21 cellular contexts compared by ENCODE assay signal in the genomic region with DNA sequence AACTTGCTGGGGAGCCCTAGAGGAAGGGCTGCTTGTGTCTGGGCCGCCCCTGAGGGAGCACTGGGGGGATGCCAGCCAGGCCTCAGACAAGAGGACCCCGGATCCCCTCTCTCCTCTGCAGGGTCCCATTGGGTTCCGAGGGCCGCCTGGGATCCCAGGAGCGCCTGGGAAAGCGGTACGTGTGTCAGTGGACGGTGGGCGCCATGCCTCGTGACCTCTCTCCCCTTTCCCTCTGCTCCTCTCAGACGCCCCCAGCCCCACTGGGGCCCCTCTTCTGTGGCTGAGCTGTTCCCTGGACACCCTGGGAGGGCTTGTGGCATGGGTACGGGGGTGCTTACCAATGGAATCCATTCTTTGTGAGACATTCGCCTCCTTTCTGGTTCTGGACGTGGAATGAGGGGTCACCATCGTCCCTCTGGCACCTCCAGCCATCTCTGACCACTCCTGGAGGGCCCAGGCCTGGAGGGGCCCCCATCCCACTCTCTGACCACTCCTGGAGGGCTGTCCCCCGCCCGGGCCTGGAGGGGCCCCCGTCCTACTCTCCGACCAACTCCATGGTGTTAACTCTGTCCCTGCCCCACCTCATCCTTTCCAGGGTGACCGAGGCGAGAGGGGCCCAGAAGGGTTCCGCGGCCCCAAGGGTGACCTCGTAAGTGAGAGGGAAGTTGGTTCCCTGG. TPM values are rescaled to one million over a fixed set of nuclear protein-coding genes. Genes with fewer than 3 reads are reported as not detected.
DNase-seq lines count a peak whose midpoint lies in the region; ATAC-seq, FAIRE-seq and TF ChIP-seq lines count a peak whose summit lies in the region.
"Had no signal": no experiment of that assay in that cellular context is flagged by ENCODE, and none has a peak within 500 bp of the region (broad histone marks: within the 10 kb centered on the region; RNA-seq: fewer than 3 reads in every experiment).

No MANE protein-coding gene starts in this region.

- H3K4me3 ChIP-seq in HepG2 (replicated peaks in 1 of 3; ENCODE audit: insufficient read depth in 1 of 3, low read depth in 2 of 3, low read length in 3 of 3) (no peak overlapping the region), right lobe of liver (no peak overlapping the region), neuronal stem cell (ENCODE audit: low read length in 2 of 2) (no peak overlapping the region), thyroid gland (replicated peaks in 1 of 3) (no peak overlapping the region)
- H3K4me3 ChIP-seq: GM23248, HAP-1 had no signal

- no peak overlapping the region for H3K14ac ChIP-seq in neuronal stem cell (ENCODE audit: low read length)

- CTCF ChIA-PET in HepG2 (lab: Yijun Ruan, JAX; ENCODE audit: low intra/inter-chr PET ratio, low total read pairs) (no interaction called here), RWPE1 (lab: Yijun Ruan, JAX) (no interaction called here)

- BruUV-seq in HepG2 (replicated peaks; lab: Mats Ljungman, UMichigan) = no TSS peak

- no peak for DNase-seq in HepG2 (ENCODE audit: low spot score)
- DNase-seq in right lobe of liver = no peak
- DNase-seq in RWPE1 (ENCODE audit: low spot score) = no peak
- DNase-seq in neuronal stem cell (ENCODE audit: low spot score) = no peak
- no peak for DNase-seq in thyroid gland
- DNase-seq in glomerular visceral epithelial cell (ENCODE audit: extremely low spot score) = no peak
- no peak for DNase-seq in DMS114 treated with DMSO at 0.1 percent for 48 hours (lab: John Stamatoyannopoulos, UW; ENCODE audit: unreplicated experiment)
- DNase-seq: 8988T; Caco-2; CD4-positive, alpha-beta T cell; DMS153; DMS79; GDM1; GM23248 had no signal

- H3K4me1 ChIP-seq in HepG2 (ENCODE audit: insufficient read depth, low read length) (peaks cover 37% of the 10 kb centered on the region), right lobe of liver (peaks cover 0 to 12% (median 1%) of the 10 kb centered on the region in 4 donors), neuronal stem cell (ENCODE audit: control insufficient read depth in 2 of 2, insufficient read depth in 1 of 2, low read depth in 1 of 2, low read length in 2 of 2) (peaks cover 16 to 19% of the 10 kb centered on the region in 2 donors), thyroid gland (peaks cover 26 to 72% of the 10 kb centered on the region in 2 donors)

- H3K27ac ChIP-seq in HepG2 (ENCODE audit: extremely low read length, insufficient read depth, low read length) (no peak overlapping the region), right lobe of liver (no peak overlapping the region), RWPE1 (peak overlapping the region; percentile 20), neuronal stem cell (replicated peaks; ENCODE audit: low read length) (no peak overlapping the region), thyroid gland (peak overlapping the region; percentile 52 to 76 (median 70))
- H3K27ac ChIP-seq: C4-2B, GM23248 had no signal

- no peak overlapping the region for H2AFZ ChIP-seq in HepG2 (ENCODE audit: low read length)
- no peak overlapping the region for H2AFZ ChIP-seq in neuronal stem cell (ENCODE audit: low read length)
- H2AFZ ChIP-seq: GM23248 had no signal

- TF ChIP-seq CTCF in HepG2 (CRISPR knock-in tag; IDR thresholded peaks at IDR 0.05) = no peak
- TF ChIP-seq CTCF in right lobe of liver (IDR thresholded peaks at IDR 0.05) = no peak
- TF ChIP-seq CTCF in RWPE1 (conservative IDR thresholded peaks at IDR 0.05; ENCODE audit: low read depth) = no peak
- TF ChIP-seq CTCF in thyroid gland (IDR thresholded peaks at IDR 0.05) = no peak

- no peaks in the 10 kb centered on the region for H3K79me2 ChIP-seq in HepG2 (ENCODE audit: insufficient read depth, low read length)

- TF ChIP-seq EP300 in HepG2 (IDR thresholded peaks at IDR 0.05; ENCODE audit: low read depth in 2 of 2, low read length in 2 of 2) = no peak
- TF ChIP-seq EP300 in HepG2 (CRISPR knock-in tag; IDR thresholded peaks at IDR 0.05; ENCODE audit: borderline replicate concordance) = no peak

- POLR2A ChIA-PET in HepG2 (lab: Yijun Ruan, JAX) = no interaction called here
- POLR2A ChIA-PET in RWPE1 (lab: Yijun Ruan, JAX; ENCODE audit: low non-redundant PET) = no interaction called here

- FAIRE-seq in HepG2 (lab: Jason Lieb, UNC) = no peak
- FAIRE-seq: D721Med, GM12892, GM18507 had no signal

- no peaks in the 10 kb centered on the region; the same call in 1 of the 2 replicates for H4K20me1 ChIP-seq in HepG2 (ENCODE audit: insufficient read depth, low read length)

- peak overlapping the region; percentile 85 for H3K23ac ChIP-seq in neuronal stem cell (ENCODE audit: low read depth, low read length, poor library complexity)

- H3K36me3 ChIP-seq in HepG2 (replicated peaks in 1 of 2; ENCODE audit: control insufficient read depth in 1 of 2, insufficient read depth in 2 of 2, low read length in 2 of 2) (peaks cover 7 to 9% of the 10 kb centered on the region in 2 experiments; a peak in 3 of 5 replicates), right lobe of liver (no peaks in the 10 kb centered on the region), neuronal stem cell (replicated peaks in 1 of 2; ENCODE audit: control insufficient read depth in 2 of 2, insufficient read depth in 2 of 2, low read length in 2 of 2) (no peaks in the 10 kb centered on the region), thyroid gland (no peaks in the 10 kb centered on the region)
- H3K36me3 ChIP-seq: HAP-1 had no signal

- H3K9ac ChIP-seq in HepG2 (ENCODE audit: insufficient read depth, low read depth, low read length) (no peak overlapping the region), neuronal stem cell (ENCODE audit: low read depth, low read length, poor library complexity) (no peak overlapping the region)
- H3K9ac ChIP-seq: GM23248 had no signal

- H2BK5ac ChIP-seq in neuronal stem cell (ENCODE audit: low read length) = no peak overlapping the region

- no peaks in the 10 kb centered on the region for H3K9me3 ChIP-seq in HepG2 (ENCODE audit: low read length)
- H3K9me3 ChIP-seq in right lobe of liver = no peaks in the 10 kb centered on the region
- no peaks in the 10 kb centered on the region for H3K9me3 ChIP-seq in neuronal stem cell (replicated peaks in 1 of 2; ENCODE audit: control insufficient read depth in 2 of 2, insufficient read depth in 1 of 2, low read depth in 1 of 2, low read length in 2 of 2)
- H3K9me3 ChIP-seq in thyroid gland = no peaks in the 10 kb centered on the region
- H3K9me3 ChIP-seq: Caco-2, HAP-1 had no signal

- intact Hi-C loops in HepG2 (cut with micrococcal nuclease; ENCODE audit: unreplicated experiment) = no loop called here
- intact Hi-C loops in right lobe of liver (cut with DNase I) = loop anchor here in 1 of 2 donors (10.0 kb wide), 1 partner anchor 178 kb away; the partner anchor contains the start of gene BHLHE23
- intact Hi-C loops in thyroid gland (cut with DNase I) = no loop called here

- no peak overlapping the region for H3K4ac ChIP-seq in neuronal stem cell (ENCODE audit: low read length)

- TF ChIP-seq RAD21 in HepG2 (CRISPR knock-in tag; IDR thresholded peaks at IDR 0.05) = no peak

- no peak overlapping the region for H2BK12ac ChIP-seq in neuronal stem cell (ENCODE audit: low read length)

- H2BK15ac ChIP-seq in neuronal stem cell (ENCODE audit: low read length) = no peak overlapping the region

- H3K4me2 ChIP-seq in HepG2 (ENCODE audit: low read depth, low read length) = no peak overlapping the region
- H3K4me2 ChIP-seq in neuronal stem cell (ENCODE audit: insufficient read depth, low read length, poor library complexity, severe bottlenecking) = no peak overlapping the region

- in situ Hi-C loops in HepG2 (cut with HindIII; ENCODE audit: extremely low pct_ligation_motif_present, low pct_unique_long_range_greater_than_20kb) = no loop called here

- H3K27me3 ChIP-seq in HepG2 (ENCODE audit: control insufficient read depth in 1 of 2, insufficient read depth in 2 of 2, low read length in 2 of 2) (no peaks in the 10 kb centered on the region), right lobe of liver (no peaks in the 10 kb centered on the region), neuronal stem cell (ENCODE audit: control insufficient read depth in 3 of 3, insufficient read depth in 3 of 3, low read depth in 1 of 3, low read length in 3 of 3) (no peaks in the 10 kb centered on the region), thyroid gland (no peaks in the 10 kb centered on the region)

- no peak for TF ChIP-seq POLR2A in HepG2 (IDR thresholded peaks at IDR 0.05; ENCODE audit: insufficient read depth in 1 of 2, low read depth in 2 of 2, low read length in 2 of 2)
- TF ChIP-seq POLR2A in right lobe of liver (IDR thresholded peaks at IDR 0.05) = no peak
- no peak for TF ChIP-seq POLR2A in thyroid gland (IDR thresholded peaks at IDR 0.05)

- no peak overlapping the region for H2BK120ac ChIP-seq in neuronal stem cell (ENCODE audit: low read depth, low read length)

- peaks cover 2% of the 10 kb centered on the region for H3K79me1 ChIP-seq in neuronal stem cell (ENCODE audit: low read depth, low read length)

- H4K91ac ChIP-seq in neuronal stem cell (ENCODE audit: low read depth, low read length, poor library complexity) = no peak overlapping the region

- no peak overlapping the region for H4K8ac ChIP-seq in neuronal stem cell (ENCODE audit: low read depth, low read length)

- no peak overlapping the region for H3K18ac ChIP-seq in neuronal stem cell (ENCODE audit: low read length)

- 89% methylated on average over 24 of the region's 24 CpGs for WGBS in HepG2 (ENCODE audit: low lambda C conversion rate)
- 82% methylated on average over 3 of the region's 24 CpGs for WGBS in right lobe of liver (ENCODE audit: insufficient coverage, low coverage, low lambda C conversion rate, missing lambda C conversion rate)
- no CpG with 5 or more reads among the region's 24 CpGs for WGBS in neuronal stem cell (ENCODE audit: extremely low coverage in 2 of 2, insufficient read length in 2 of 2, insufficient replicate concordance in 1 of 2), 2 donors
- WGBS in thyroid gland, 2 donors = 82 to 90% methylated on average over 7 to 15 of the region's 24 CpGs

- H2AK5ac ChIP-seq in neuronal stem cell (ENCODE audit: low read depth, low read length) = peak overlapping the region; percentile 59

- no peak for ATAC-seq in HepG2
- ATAC-seq in right lobe of liver = no peak
- no peak for ATAC-seq in HG03520 (IDR thresholded peaks at IDR 0.05; ENCODE audit: unreplicated experiment)

RNA-seq across cellular contexts. Expression of gene COL9A3, which starts 9.9 kb away (rescaled TPM):
- total RNA-seq in HepG2 (2016; rRNA removed; fragmentation: Illumina TruSeq; extraction: Trizol) (53.3 and 204 TPM in 2 replicates), right lobe of liver (1 to 10 TPM; 1.5 to 7.6 (median 3.5) TPM), thyroid gland (100 to 1,000 TPM in 1 of 4 donors, 10 to 100 TPM in 2, 1 to 10 TPM in 1; 5.3 to 113 (median 62.8) TPM)
- total RNA-seq in HepG2 (2016; cell fraction: cytosol; rRNA removed; fragmentation: Illumina TruSeq; extraction: Trizol; ENCODE audit: low read depth) = 13.9 and 15.8 TPM in 2 replicates
- total RNA-seq in HepG2 (2016; cell fraction: insoluble cytoplasmic fraction; rRNA removed; fragmentation: Illumina TruSeq; extraction: Trizol) = 48.0 and 215 TPM in 2 replicates
- 19.3 and 20.8 TPM in 2 replicates for total RNA-seq in HepG2 (2016; cell fraction: membrane; rRNA removed; fragmentation: Illumina TruSeq; extraction: Trizol)
- 216 and 254 TPM in 2 replicates for total RNA-seq in HepG2 (2016; cell fraction: nucleus; rRNA removed; fragmentation: Illumina TruSeq; extraction: Trizol)
- 155 and 175 TPM in 2 replicates for polyA plus RNA-seq in HepG2 (2011; rRNA removed)
- 84.5 and 113 TPM in 2 replicates for polyA plus RNA-seq in HepG2 (2011; cell fraction: cytosol; rRNA removed)
- 1,291 and 1,782 TPM in 2 replicates for polyA plus RNA-seq in HepG2 (2011; cell fraction: nucleus; rRNA removed)
- polyA plus RNA-seq in HepG2 (2012) = 79.9 and 172 TPM in 2 replicates
- 9.2 and 9.5 TPM in 2 replicates for polyA plus RNA-seq in HepG2 (2016; cell fraction: cytosol; fragmentation: Illumina TruSeq; extraction: Trizol; ENCODE audit: low read depth)
- 55.1 and 66.2 TPM in 2 replicates for polyA plus RNA-seq in HepG2 (2016; cell fraction: insoluble cytoplasmic fraction; fragmentation: Illumina TruSeq; extraction: Trizol; ENCODE audit: low read depth)
- 17.0 and 20.1 TPM in 2 replicates for polyA plus RNA-seq in HepG2 (2016; cell fraction: membrane; fragmentation: Illumina TruSeq; extraction: Trizol; ENCODE audit: low read depth)
- 637 and 662 TPM in 2 replicates for polyA plus RNA-seq in HepG2 (2016; cell fraction: nucleus; fragmentation: Illumina TruSeq; extraction: Trizol; ENCODE audit: insufficient read depth, low read depth)
- 5.1 and 12.2 TPM in 2 replicates for polyA minus RNA-seq in HepG2 (2011; rRNA and poly(A)+ RNA removed; ENCODE audit: low replicate concordance)
- polyA minus RNA-seq in HepG2 (2011; cell fraction: cytosol; rRNA and poly(A)+ RNA removed) = 23.0 and 25.3 TPM in 2 replicates
- polyA minus RNA-seq in HepG2 (2011; cell fraction: nucleus; rRNA and poly(A)+ RNA removed) = 56.8 and 67.0 TPM in 2 replicates
- polyA plus RNA-seq in neuronal stem cell (2013, experiment 1 of 2) = 77.2 TPM
- polyA plus RNA-seq in neuronal stem cell (2013, experiment 2 of 2) = 77.0 TPM
- total RNA-seq: CD4-positive, alpha-beta T cell; GM23248; H4 had no signal

RNA-seq across cellular contexts. Expression of gene OGFR, which starts 22.1 kb away (rescaled TPM):
- total RNA-seq in HepG2 (2016; rRNA removed; fragmentation: Illumina TruSeq; extraction: Trizol) = 68.3 and 81.8 TPM in 2 replicates
- 6.3 and 8.7 TPM in 2 replicates for total RNA-seq in HepG2 (2016; cell fraction: cytosol; rRNA removed; fragmentation: Illumina TruSeq; extraction: Trizol; ENCODE audit: low read depth)
- total RNA-seq in HepG2 (2016; cell fraction: insoluble cytoplasmic fraction; rRNA removed; fragmentation: Illumina TruSeq; extraction: Trizol) = 58.8 and 84.2 TPM in 2 replicates
- 20.8 and 24.4 TPM in 2 replicates for total RNA-seq in HepG2 (2016; cell fraction: membrane; rRNA removed; fragmentation: Illumina TruSeq; extraction: Trizol)
- 33.8 and 41.3 TPM in 2 replicates for total RNA-seq in HepG2 (2016; cell fraction: nucleus; rRNA removed; fragmentation: Illumina TruSeq; extraction: Trizol)
- polyA plus RNA-seq in HepG2 (2011; rRNA removed) = 47.7 and 62.2 TPM in 2 replicates
- 58.6 and 82.5 TPM in 2 replicates for polyA plus RNA-seq in HepG2 (2011; cell fraction: cytosol; rRNA removed)
- 105 and 121 TPM in 2 replicates for polyA plus RNA-seq in HepG2 (2011; cell fraction: nucleus; rRNA removed)
- 34.0 and 38.1 TPM in 2 replicates for polyA plus RNA-seq in HepG2 (2012)
- 4.2 and 4.7 TPM in 2 replicates for polyA plus RNA-seq in HepG2 (2016; cell fraction: cytosol; fragmentation: Illumina TruSeq; extraction: Trizol; ENCODE audit: low read depth)
- 68.1 and 77.5 TPM in 2 replicates for polyA plus RNA-seq in HepG2 (2016; cell fraction: insoluble cytoplasmic fraction; fragmentation: Illumina TruSeq; extraction: Trizol; ENCODE audit: low read depth)
- 11.5 and 14.2 TPM in 2 replicates for polyA plus RNA-seq in HepG2 (2016; cell fraction: membrane; fragmentation: Illumina TruSeq; extraction: Trizol; ENCODE audit: low read depth)
- 103 and 104 TPM in 2 replicates for polyA plus RNA-seq in HepG2 (2016; cell fraction: nucleus; fragmentation: Illumina TruSeq; extraction: Trizol; ENCODE audit: insufficient read depth, low read depth)
- 38.5 and 45.1 TPM in 2 replicates for polyA minus RNA-seq in HepG2 (2011; rRNA and poly(A)+ RNA removed; ENCODE audit: low replicate concordance)
- polyA minus RNA-seq in HepG2 (2011; cell fraction: cytosol; rRNA and poly(A)+ RNA removed) = 39.4 and 42.5 TPM in 2 replicates
- polyA minus RNA-seq in HepG2 (2011; cell fraction: nucleus; rRNA and poly(A)+ RNA removed) = 15.1 and 20.0 TPM in 2 replicates
- 10 to 100 TPM; 40.7 to 48.1 (median 47.0) TPM for total RNA-seq in right lobe of liver
- 15.0 TPM for polyA plus RNA-seq in neuronal stem cell (2013, experiment 1 of 2)
- polyA plus RNA-seq in neuronal stem cell (2013, experiment 2 of 2) = 14.7 TPM
- 10 to 100 TPM; 50.0 to 67.6 (median 63.7) TPM for total RNA-seq in thyroid gland

RNA-seq across cellular contexts. Expression of gene MRGBP, which starts 30.5 kb away (rescaled TPM):
- total RNA-seq in HepG2 (2016; rRNA removed; fragmentation: Illumina TruSeq; extraction: Trizol) (34.8 and 35.9 TPM in 2 replicates), right lobe of liver (1 to 10 TPM; 3.3 to 8.0 (median 5.3) TPM), thyroid gland (10 to 100 TPM in 3 of 4 donors, 1 to 10 TPM in 1; 9.9 to 14.6 (median 12.4) TPM)
- 79.0 and 80.7 TPM in 2 replicates for total RNA-seq in HepG2 (2016; cell fraction: cytosol; rRNA removed; fragmentation: Illumina TruSeq; extraction: Trizol; ENCODE audit: low read depth)
- total RNA-seq in HepG2 (2016; cell fraction: insoluble cytoplasmic fraction; rRNA removed; fragmentation: Illumina TruSeq; extraction: Trizol) = 31.8 and 38.7 TPM in 2 replicates
- 96.7 and 98.0 TPM in 2 replicates for total RNA-seq in HepG2 (2016; cell fraction: membrane; rRNA removed; fragmentation: Illumina TruSeq; extraction: Trizol)
- 17.0 and 18.5 TPM in 2 replicates for total RNA-seq in HepG2 (2016; cell fraction: nucleus; rRNA removed; fragmentation: Illumina TruSeq; extraction: Trizol)
- polyA plus RNA-seq in HepG2 (2011; rRNA removed) = 31.6 and 34.2 TPM in 2 replicates
- 30.7 and 37.2 TPM in 2 replicates for polyA plus RNA-seq in HepG2 (2011; cell fraction: cytosol; rRNA removed)
- 29.7 and 36.4 TPM in 2 replicates for polyA plus RNA-seq in HepG2 (2011; cell fraction: nucleus; rRNA removed)
- polyA plus RNA-seq in HepG2 (2012) = 21.6 and 23.1 TPM in 2 replicates
- polyA plus RNA-seq in HepG2 (2016; cell fraction: cytosol; fragmentation: Illumina TruSeq; extraction: Trizol; ENCODE audit: low read depth) = 88.5 and 96.5 TPM in 2 replicates
- polyA plus RNA-seq in HepG2 (2016; cell fraction: insoluble cytoplasmic fraction; fragmentation: Illumina TruSeq; extraction: Trizol; ENCODE audit: low read depth) = 34.9 and 39.2 TPM in 2 replicates
- 88.7 and 90.6 TPM in 2 replicates for polyA plus RNA-seq in HepG2 (2016; cell fraction: membrane; fragmentation: Illumina TruSeq; extraction: Trizol; ENCODE audit: low read depth)
- 40.3 and 42.7 TPM in 2 replicates for polyA plus RNA-seq in HepG2 (2016; cell fraction: nucleus; fragmentation: Illumina TruSeq; extraction: Trizol; ENCODE audit: insufficient read depth, low read depth)
- 21.2 and 36.8 TPM in 2 replicates for polyA minus RNA-seq in HepG2 (2011; rRNA and poly(A)+ RNA removed; ENCODE audit: low replicate concordance)
- 12.7 and 13.0 TPM in 2 replicates for polyA minus RNA-seq in HepG2 (2011; cell fraction: cytosol; rRNA and poly(A)+ RNA removed)
- polyA minus RNA-seq in HepG2 (2011; cell fraction: nucleus; rRNA and poly(A)+ RNA removed) = 10.2 and 10.9 TPM in 2 replicates
- polyA plus RNA-seq in neuronal stem cell (2013, experiment 1 of 2) = 15.5 TPM
- 15.6 TPM for polyA plus RNA-seq in neuronal stem cell (2013, experiment 2 of 2)

RNA-seq across cellular contexts. Expression of gene TCFL5, which starts 34.8 kb away (rescaled TPM):
- total RNA-seq in HepG2 (2016; rRNA removed; fragmentation: Illumina TruSeq; extraction: Trizol) (20.0 and 21.1 TPM in 2 replicates), right lobe of liver (1 to 10 TPM; 2.9 to 5.1 (median 3.9) TPM), thyroid gland (10 to 100 TPM; 15.3 to 26.6 (median 20.6) TPM)
- total RNA-seq in HepG2 (2016; cell fraction: cytosol; rRNA removed; fragmentation: Illumina TruSeq; extraction: Trizol; ENCODE audit: low read depth) = 13.3 and 17.7 TPM in 2 replicates
- total RNA-seq in HepG2 (2016; cell fraction: insoluble cytoplasmic fraction; rRNA removed; fragmentation: Illumina TruSeq; extraction: Trizol) = 20.4 and 21.0 TPM in 2 replicates
- total RNA-seq in HepG2 (2016; cell fraction: membrane; rRNA removed; fragmentation: Illumina TruSeq; extraction: Trizol) = 28.7 and 36.7 TPM in 2 replicates
- total RNA-seq in HepG2 (2016; cell fraction: nucleus; rRNA removed; fragmentation: Illumina TruSeq; extraction: Trizol) = 11.4 and 12.6 TPM in 2 replicates
- polyA plus RNA-seq in HepG2 (2011; rRNA removed) = 14.2 and 14.8 TPM in 2 replicates
- polyA plus RNA-seq in HepG2 (2011; cell fraction: cytosol; rRNA removed) = 9.0 and 11.8 TPM in 2 replicates
- polyA plus RNA-seq in HepG2 (2011; cell fraction: nucleus; rRNA removed) = 6.4 and 8.0 TPM in 2 replicates
- polyA plus RNA-seq in HepG2 (2012) = 12.4 and 13.3 TPM in 2 replicates
- 13.1 and 14.7 TPM in 2 replicates for polyA plus RNA-seq in HepG2 (2016; cell fraction: cytosol; fragmentation: Illumina TruSeq; extraction: Trizol; ENCODE audit: low read depth)
- 19.5 and 20.9 TPM in 2 replicates for polyA plus RNA-seq in HepG2 (2016; cell fraction: insoluble cytoplasmic fraction; fragmentation: Illumina TruSeq; extraction: Trizol; ENCODE audit: low read depth)
- 25.6 and 29.7 TPM in 2 replicates for polyA plus RNA-seq in HepG2 (2016; cell fraction: membrane; fragmentation: Illumina TruSeq; extraction: Trizol; ENCODE audit: low read depth)
- polyA plus RNA-seq in HepG2 (2016; cell fraction: nucleus; fragmentation: Illumina TruSeq; extraction: Trizol; ENCODE audit: insufficient read depth, low read depth) = 21.4 and 23.1 TPM in 2 replicates
- 4.7 and 6.4 TPM in 2 replicates for polyA minus RNA-seq in HepG2 (2011; rRNA and poly(A)+ RNA removed; ENCODE audit: low replicate concordance)
- 9.9 and 10.2 TPM in 2 replicates for polyA minus RNA-seq in HepG2 (2011; cell fraction: cytosol; rRNA and poly(A)+ RNA removed)
- polyA minus RNA-seq in HepG2 (2011; cell fraction: nucleus; rRNA and poly(A)+ RNA removed) = 5.2 and 6.1 TPM in 2 replicates
- polyA plus RNA-seq in neuronal stem cell (2013, experiment 1 of 2) = 14.5 TPM
- polyA plus RNA-seq in neuronal stem cell (2013, experiment 2 of 2) = 15.3 TPM

Comparison
In these comparisons a context has a peak if more than half of its experiments do, and no peak if none do; other contexts are left out.
1. H3K27ac ChIP-seq: peak in RWPE1 (single experiment) and thyroid gland (3 of 3); none in HepG2 (single experiment), right lobe of liver (0 of 3) and neuronal stem cell (single experiment).